Comparison of ENCODE assay signal across 18 cellular contexts in the genomic region with DNA sequence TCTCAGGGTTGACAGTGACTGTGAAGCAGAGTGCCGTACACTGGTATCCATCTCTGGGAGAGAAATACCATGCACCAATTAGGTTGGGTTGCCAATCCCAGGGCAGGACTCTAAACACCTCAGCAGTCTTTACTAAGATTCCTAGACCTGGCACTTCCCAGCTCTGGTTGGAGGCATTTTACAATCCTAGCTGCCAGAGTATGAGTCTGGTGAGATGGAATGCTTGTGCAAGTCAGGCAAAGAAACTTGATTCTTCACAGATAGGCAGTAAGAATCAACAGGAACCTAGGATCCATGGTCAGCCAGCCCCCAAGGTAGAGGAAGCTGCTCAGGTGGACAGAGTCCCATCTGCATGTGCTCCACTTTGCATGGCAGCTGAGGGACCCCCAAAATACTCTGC. TPM values are rescaled to one million over a fixed set of nuclear protein-coding genes. Genes with fewer than 3 reads are reported as not detected.
DNase-seq lines count a peak whose midpoint lies in the region; ATAC-seq, FAIRE-seq and TF ChIP-seq lines count a peak whose summit lies in the region.
"Had no signal": no experiment of that assay in that cellular context is flagged by ENCODE, and none has a peak within 500 bp of the region (broad histone marks: within the 10 kb centered on the region; RNA-seq: fewer than 3 reads in every experiment).

No MANE protein-coding gene starts in this region.

- no peak overlapping the region for H2AFZ ChIP-seq in astrocyte (ENCODE audit: low read depth, low read length)
- H2AFZ ChIP-seq in smooth muscle cell (ENCODE audit: low read depth), result no peak overlapping the region

- no peaks in the 10 kb centered on the region for H4K20me1 ChIP-seq in astrocyte (ENCODE audit: insufficient read depth, low read length)
- H4K20me1 ChIP-seq in smooth muscle cell (ENCODE audit: low read depth), result no peaks in the 10 kb centered on the region

- TF ChIP-seq CTCF in astrocyte (IDR thresholded peaks at IDR 0.05; ENCODE audit: insufficient read depth, low read depth, low read length) (no peak), fibroblast of villous mesenchyme (IDR thresholded peaks at IDR 0.05; ENCODE audit: insufficient read depth, low read depth, low read length) (no peak), smooth muscle cell (IDR thresholded peaks at IDR 0.05; ENCODE audit: borderline replicate concordance, insufficient read depth, poor library complexity, severe bottlenecking) (no peak), uterus (IDR thresholded peaks at IDR 0.05) (no peak)

- H3K79me2 ChIP-seq in astrocyte (ENCODE audit: insufficient read depth, low read length), result no peaks in the 10 kb centered on the region
- no peaks in the 10 kb centered on the region for H3K79me2 ChIP-seq in smooth muscle cell (ENCODE audit: low read depth)

- H3K27ac Mint-ChIP-seq in astrocyte (ENCODE audit: unreplicated experiment), result no peak overlapping the region
- H3K27ac Mint-ChIP-seq: activated CD8-positive, alpha-beta T cell treated with anti-CD3 and anti-CD28 coated beads, Interleukin-2, amount 10 ng/mL, durations not matched to agents 7 days and 5 days; activated T-helper 2 cell treated with anti-CD3 and anti-CD28 coated beads, Interferon-gamma antibody, Interleukin-2, Interleukin-4, amounts not matched to agents 10 μg/mL and 5 μg/mL and 100 μg/mL, durations not matched to agents 14 hours and 24 hours and 36 hours; CD8-positive, alpha-beta T cell had no signal

- ATAC-seq in HG02981 (IDR thresholded peaks at IDR 0.05; ENCODE audit: unreplicated experiment) (no peak), HG03442 (IDR thresholded peaks at IDR 0.05; ENCODE audit: unreplicated experiment) (no peak)
- ATAC-seq: activated CD8-positive, alpha-beta T cell treated with anti-CD3 and anti-CD28 coated beads, Interleukin-2, amount 10 ng/mL, durations not matched to agents 7 days and 5 days; CD8-positive, alpha-beta T cell; naive thymus-derived CD8-positive, alpha-beta T cell had no signal

- DNase-seq in H4 (ENCODE audit: low spot score), result peak; percentile 81
- DNase-seq in astrocyte (ENCODE audit: low read depth), result peak; percentile 68
- peak; percentile 34 for DNase-seq in fibroblast of villous mesenchyme (ENCODE audit: low read depth)
- no peak for DNase-seq in smooth muscle cell (lab: John Stamatoyannopoulos, UW; ENCODE audit: unreplicated experiment)
- DNase-seq in NCI-H510A (lab: John Stamatoyannopoulos, UW), result no peak
- no peak for DNase-seq in uterus
- DNase-seq: activated CD8-positive, alpha-beta T cell treated with anti-CD3 and anti-CD28 coated beads, Interleukin-2, amount 10 ng/mL, durations not matched to agents 7 days and 5 days; CD8-positive, alpha-beta T cell; head of caudate nucleus; left ventricle myocardium inferior; naive thymus-derived CD8-positive, alpha-beta T cell; stimulated activated CD4-positive, alpha-beta T cell treated with anti-CD3 and anti-CD28 coated beads, Interleukin-1b, Interleukin-23, amount 100 ng/mL, for 48 hours; tibial artery had no signal

- peaks cover 13% of the 10 kb centered on the region for H3K4me1 ChIP-seq in astrocyte (ENCODE audit: insufficient read depth, low read length)
- H3K4me1 ChIP-seq in smooth muscle cell (ENCODE audit: low read depth), result no peaks in the 10 kb centered on the region
- no peaks in the 10 kb centered on the region for H3K4me1 ChIP-seq in uterus
- H3K4me1 ChIP-seq: left ventricle myocardium inferior, tibial artery had no signal

- peak overlapping the region; percentile 40 for H3K27ac ChIP-seq in astrocyte (ENCODE audit: low read depth, low read length)
- peak overlapping the region; percentile 13 for H3K27ac ChIP-seq in smooth muscle cell (ENCODE audit: low read depth)
- H3K27ac ChIP-seq in uterus, result no peak overlapping the region
- H3K27ac ChIP-seq: left ventricle myocardium inferior, tibial artery had no signal

- no peak overlapping the region for H3K4me3 Mint-ChIP-seq in astrocyte (ENCODE audit: unreplicated experiment)
- H3K4me3 Mint-ChIP-seq: activated CD8-positive, alpha-beta T cell treated with anti-CD3 and anti-CD28 coated beads, Interleukin-2, amount 10 ng/mL, durations not matched to agents 7 days and 5 days; CD8-positive, alpha-beta T cell; naive thymus-derived CD8-positive, alpha-beta T cell had no signal

- no peak for FAIRE-seq in astrocyte (lab: Jason Lieb, UNC)
- FAIRE-seq: G401.6 had no signal

- H3K36me3 ChIP-seq in astrocyte (ENCODE audit: insufficient read depth, low read length), result no peaks in the 10 kb centered on the region
- H3K36me3 ChIP-seq in smooth muscle cell (ENCODE audit: low read depth), result no peaks in the 10 kb centered on the region
- H3K36me3 ChIP-seq in uterus, result no peaks in the 10 kb centered on the region
- H3K36me3 ChIP-seq: left ventricle myocardium inferior, tibial artery had no signal

- H3K4me3 ChIP-seq in astrocyte (ENCODE audit: insufficient read depth, low read depth, low read length) (no peak overlapping the region), fibroblast of villous mesenchyme (ENCODE audit: low read depth, low read length) (no peak overlapping the region), smooth muscle cell (no peak overlapping the region), uterus (no peak overlapping the region)
- H3K4me3 ChIP-seq: left ventricle myocardium inferior, tibial artery had no signal

- H3K9me3 ChIP-seq in astrocyte (ENCODE audit: insufficient read depth, low read depth, low read length) (no peaks in the 10 kb centered on the region), smooth muscle cell (replicated peaks; ENCODE audit: low read depth) (no peaks in the 10 kb centered on the region), uterus (no peaks in the 10 kb centered on the region)
- H3K9me3 ChIP-seq: tibial artery had no signal

- intact Hi-C loops in uterus (cut with DNase I; ENCODE audit: low total_unique reads), result no loop called here

- no peak for TF ChIP-seq POLR2A in uterus (IDR thresholded peaks at IDR 0.05)

- H3K4me2 ChIP-seq in astrocyte (ENCODE audit: low read length), result no peak overlapping the region
- H3K4me2 ChIP-seq in smooth muscle cell, result no peak overlapping the region

- no peaks in the 10 kb centered on the region for H3K36me3 Mint-ChIP-seq in astrocyte (ENCODE audit: low read depth, unreplicated experiment)
- H3K36me3 Mint-ChIP-seq: CD8-positive, alpha-beta T cell; naive thymus-derived CD8-positive, alpha-beta T cell had no signal

- H3F3A ChIP-seq in smooth muscle cell (ENCODE audit: low read depth), result no peaks in the 10 kb centered on the region

- no peaks in the 10 kb centered on the region for H3K9me3 Mint-ChIP-seq in astrocyte (ENCODE audit: unreplicated experiment)
- H3K9me3 Mint-ChIP-seq: activated T-helper 2 cell treated with anti-CD3 and anti-CD28 coated beads, Interferon-gamma antibody, Interleukin-2, Interleukin-4, amounts not matched to agents 10 μg/mL and 5 μg/mL and 100 μg/mL, durations not matched to agents 14 hours and 24 hours and 36 hours had no signal

- no peaks in the 10 kb centered on the region for H3K27me3 ChIP-seq in astrocyte (ENCODE audit: insufficient read depth, low read length)
- H3K27me3 ChIP-seq in smooth muscle cell (ENCODE audit: low read depth), result no peaks in the 10 kb centered on the region
- H3K27me3 ChIP-seq in uterus, result no peaks in the 10 kb centered on the region

- H3K9ac ChIP-seq in astrocyte (ENCODE audit: low read length), result no peak overlapping the region
- H3K9ac ChIP-seq in smooth muscle cell (ENCODE audit: low read depth), result no peak overlapping the region

- WGBS in smooth muscle cell (ENCODE audit: low lambda C conversion rate), result 75% methylated on average over 1 of the region's 1 CpG

- H3K27me3 Mint-ChIP-seq in astrocyte (ENCODE audit: low read depth, unreplicated experiment), result no peaks in the 10 kb centered on the region

- peaks cover 7% of the 10 kb centered on the region for H3K4me1 Mint-ChIP-seq in astrocyte (ENCODE audit: low read depth, unreplicated experiment)

RNA-seq across cellular contexts. Expression of a gene that starts 6.0 kb away (rescaled TPM):
- not detected in 2 replicates for total RNA-seq in H4 (2014; rRNA removed; shearing (Covaris generic))
- total RNA-seq in astrocyte (not detected in 2 replicates), fibroblast of villous mesenchyme (not detected in 2 replicates), smooth muscle cell (not detected in 2 replicates), uterus (not detected)
- polyA plus RNA-seq in smooth muscle cell, result not detected in 2 replicates
- total RNA-seq: activated CD8-positive, alpha-beta T cell treated with anti-CD3 and anti-CD28 coated beads, Interleukin-2, amount 10 ng/mL, durations not matched to agents 7 days and 5 days; activated T-helper 2 cell treated with anti-CD3 and anti-CD28 coated beads, Interferon-gamma antibody, Interleukin-2, Interleukin-4, amounts not matched to agents 10 μg/mL and 5 μg/mL and 100 μg/mL, durations not matched to agents 14 hours and 24 hours and 36 hours; CD8-positive, alpha-beta T cell; left ventricle myocardium inferior; naive thymus-derived CD8-positive, alpha-beta T cell; SK-MEL-5 had no signal
- polyA plus RNA-seq: naive thymus-derived CD8-positive, alpha-beta T cell had no signal

RNA-seq across cellular contexts. Expression of a gene that starts 11.8 kb away (rescaled TPM):
- total RNA-seq in H4 (2014; rRNA removed; shearing (Covaris generic)), result 0.04 TPM in 1 of 2 replicates, not detected in the other
- total RNA-seq in astrocyte, result not detected in 2 replicates
- not detected in 2 replicates for total RNA-seq in fibroblast of villous mesenchyme
- not detected in 2 replicates for total RNA-seq in smooth muscle cell
- polyA plus RNA-seq in smooth muscle cell, result not detected in 2 replicates
- not detected for total RNA-seq in uterus
- total RNA-seq: activated CD8-positive, alpha-beta T cell treated with anti-CD3 and anti-CD28 coated beads, Interleukin-2, amount 10 ng/mL, durations not matched to agents 7 days and 5 days; activated T-helper 2 cell treated with anti-CD3 and anti-CD28 coated beads, Interferon-gamma antibody, Interleukin-2, Interleukin-4, amounts not matched to agents 10 μg/mL and 5 μg/mL and 100 μg/mL, durations not matched to agents 14 hours and 24 hours and 36 hours; CD8-positive, alpha-beta T cell; left ventricle myocardium inferior; naive thymus-derived CD8-positive, alpha-beta T cell; SK-MEL-5 had no signal
- polyA plus RNA-seq: naive thymus-derived CD8-positive, alpha-beta T cell had no signal

RNA-seq across cellular contexts. Expression of a gene that starts 14.0 kb away (rescaled TPM):
- 2.6 and 3.1 TPM in 2 replicates for total RNA-seq in H4 (2014; rRNA removed; shearing (Covaris generic))
- not detected in 2 replicates for total RNA-seq in astrocyte
- not detected in 2 replicates for total RNA-seq in fibroblast of villous mesenchyme
- total RNA-seq in smooth muscle cell, result 0.63 TPM in 1 of 2 replicates, not detected in the other
- polyA plus RNA-seq in smooth muscle cell, result not detected in 2 replicates
- total RNA-seq in uterus, result not detected
- total RNA-seq: activated CD8-positive, alpha-beta T cell treated with anti-CD3 and anti-CD28 coated beads, Interleukin-2, amount 10 ng/mL, durations not matched to agents 7 days and 5 days; activated T-helper 2 cell treated with anti-CD3 and anti-CD28 coated beads, Interferon-gamma antibody, Interleukin-2, Interleukin-4, amounts not matched to agents 10 μg/mL and 5 μg/mL and 100 μg/mL, durations not matched to agents 14 hours and 24 hours and 36 hours; CD8-positive, alpha-beta T cell; left ventricle myocardium inferior; naive thymus-derived CD8-positive, alpha-beta T cell; SK-MEL-5 had no signal
- polyA plus RNA-seq: naive thymus-derived CD8-positive, alpha-beta T cell had no signal

RNA-seq across cellular contexts. Expression of a gene that starts 22.1 kb away (rescaled TPM):
- not detected in 2 replicates for total RNA-seq in H4 (2014; rRNA removed; shearing (Covaris generic))
- total RNA-seq in astrocyte, result not detected in 2 replicates
- not detected in 2 replicates for total RNA-seq in fibroblast of villous mesenchyme
- total RNA-seq in smooth muscle cell, result not detected in 2 replicates
- not detected in 2 replicates for polyA plus RNA-seq in smooth muscle cell
- not detected for total RNA-seq in uterus
- total RNA-seq: activated CD8-positive, alpha-beta T cell treated with anti-CD3 and anti-CD28 coated beads, Interleukin-2, amount 10 ng/mL, durations not matched to agents 7 days and 5 days; activated T-helper 2 cell treated with anti-CD3 and anti-CD28 coated beads, Interferon-gamma antibody, Interleukin-2, Interleukin-4, amounts not matched to agents 10 μg/mL and 5 μg/mL and 100 μg/mL, durations not matched to agents 14 hours and 24 hours and 36 hours; CD8-positive, alpha-beta T cell; left ventricle myocardium inferior; naive thymus-derived CD8-positive, alpha-beta T cell; SK-MEL-5 had no signal
- polyA plus RNA-seq: naive thymus-derived CD8-positive, alpha-beta T cell had no signal

RNA-seq across cellular contexts. Expression of a gene that starts 25.0 kb away (rescaled TPM):
- not detected in 2 replicates for total RNA-seq in H4 (2014; rRNA removed; shearing (Covaris generic))
- not detected in 2 replicates for total RNA-seq in astrocyte
- not detected in 2 replicates for total RNA-seq in fibroblast of villous mesenchyme
- total RNA-seq in smooth muscle cell, result not detected in 2 replicates
- polyA plus RNA-seq in smooth muscle cell, result not detected in 2 replicates
- under 1 TPM in 1 of 4 donors, not detected in 3; 0.29 TPM for total RNA-seq in uterus
- total RNA-seq: activated CD8-positive, alpha-beta T cell treated with anti-CD3 and anti-CD28 coated beads, Interleukin-2, amount 10 ng/mL, durations not matched to agents 7 days and 5 days; activated T-helper 2 cell treated with anti-CD3 and anti-CD28 coated beads, Interferon-gamma antibody, Interleukin-2, Interleukin-4, amounts not matched to agents 10 μg/mL and 5 μg/mL and 100 μg/mL, durations not matched to agents 14 hours and 24 hours and 36 hours; CD8-positive, alpha-beta T cell; left ventricle myocardium inferior; naive thymus-derived CD8-positive, alpha-beta T cell; SK-MEL-5 had no signal
- polyA plus RNA-seq: naive thymus-derived CD8-positive, alpha-beta T cell had no signal

Comparison
In these comparisons a context has a peak if more than half of its experiments do, and no peak if none do; other contexts are left out.
1. DNase-seq: peak in H4 (single experiment), astrocyte (single experiment) and fibroblast of villous mesenchyme (single experiment); none in smooth muscle cell (single experiment), NCI-H510A (single experiment) and uterus (0 of 2).
2. H3K27ac ChIP-seq: peak in astrocyte (single experiment) and smooth muscle cell (single experiment); none in uterus (0 of 2).